35 cellular contexts compared by ENCODE assay signal in genomic region chr16:75806487-75806886, GRCh38.
"Had no signal": no experiment of that assay in that cellular context is flagged by ENCODE, and none has a peak within 500 bp of the region (broad histone marks: within the 10 kb centered on the region; RNA-seq: fewer than 3 reads in every experiment).

No MANE protein-coding gene starts in this region.

- H3K4me3 Mint-ChIP-seq: activated naive CD4-positive, alpha-beta T cell treated with anti-CD3 and anti-CD28 coated beads for 36 hours; activated naive CD4-positive, alpha-beta T cell treated with anti-CD3 and anti-CD28 coated beads, Interleukin-2, amount 10 ng/mL, durations not matched to agents 7 days and 5 days; activated naive CD4-positive, alpha-beta T cell treated with anti-CD3 and anti-CD28 coated beads, Interleukin-2, amount 50 U/mL, for 24 hours; activated naive CD8-positive, alpha-beta T cell; activated naive CD8-positive, alpha-beta T cell treated with anti-CD3 and anti-CD28 coated beads for 36 hours; activated naive CD8-positive, alpha-beta T cell treated with anti-CD3 and anti-CD28 coated beads, Interleukin-2, amount 10 ng/mL, durations not matched to agents 7 days and 5 days; activated naive CD8-positive, alpha-beta T cell treated with anti-CD3 and anti-CD28 coated beads, Interleukin-2, amount 50 U/mL, for 24 hours; activated T-cell treated with anti-CD3 and anti-CD28 coated beads, Interleukin-2, amount 50 U/mL, for 24 hours; activated T-cell treated with anti-CD3 and anti-CD28 coated beads, Interleukin-2, amount 50 U/mL, for 4 hours; activated T-cell treated with anti-CD3 and anti-CD28 coated beads, Interleukin-2, amount 50 U/mL, for 72 hours; activated T-helper 1 cell treated with anti-CD3 and anti-CD28 coated beads, Interleukin-12 subunit alpha, Interleukin-12 subunit beta, Interleukin-2, Interleukin-4 antibody, amounts not matched to agents 30 ng/mL and 10 ng/mL and 1 ng/mL, durations not matched to agents 14 hours and 24 hours and 36 hours; activated T-helper 17 cell treated with anti-CD3 and anti-CD28 coated beads, Interleukin-2, amount 50 U/mL, for 72 hours; brain; central memory CD8-positive, alpha-beta T cell had no signal

- H3K27me3 Mint-ChIP-seq: activated naive CD4-positive, alpha-beta T cell treated with anti-CD3 and anti-CD28 coated beads, Interleukin-2, amount 10 ng/mL, durations not matched to agents 7 days and 5 days; activated naive CD8-positive, alpha-beta T cell treated with anti-CD3 and anti-CD28 coated beads for 36 hours had no signal

- ATAC-seq: activated naive CD4-positive, alpha-beta T cell treated with anti-CD3 and anti-CD28 coated beads, Interleukin-2, amount 50 U/mL, for 72 hours; activated naive CD8-positive, alpha-beta T cell treated with anti-CD3 and anti-CD28 coated beads, Interleukin-2, amount 50 U/mL, for 24 hours; activated T-cell treated with anti-CD3 and anti-CD28 coated beads, Interleukin-2, amount 50 U/mL, for 4 hours; activated T-cell treated with anti-CD3 and anti-CD28 coated beads, Interleukin-2, amount 50 U/mL, for 72 hours; activated T-helper 17 cell treated with anti-CD3 and anti-CD28 coated beads, Interleukin-2, amount 50 U/mL, for 72 hours; body of pancreas had no signal

- H3K4me1 Mint-ChIP-seq: activated naive CD4-positive, alpha-beta T cell treated with anti-CD3 and anti-CD28 coated beads, Interleukin-2, amount 10 ng/mL, durations not matched to agents 7 days and 5 days; activated naive CD4-positive, alpha-beta T cell treated with anti-CD3 and anti-CD28 coated beads, Interleukin-2, amount 50 U/mL, for 24 hours; activated naive CD8-positive, alpha-beta T cell treated with anti-CD3 and anti-CD28 coated beads for 36 hours; activated naive CD8-positive, alpha-beta T cell treated with anti-CD3 and anti-CD28 coated beads, Interleukin-2, amount 10 ng/mL, durations not matched to agents 7 days and 5 days; activated naive CD8-positive, alpha-beta T cell treated with anti-CD3 and anti-CD28 coated beads, Interleukin-2, amount 50 U/mL, for 24 hours; activated T-helper 17 cell treated with anti-CD3 and anti-CD28 coated beads, Interleukin-2, amount 50 U/mL, for 72 hours; central memory CD8-positive, alpha-beta T cell had no signal

- H3K4me1 ChIP-seq: adrenal gland, ascending aorta, body of pancreas had no signal

- H3K36me3 Mint-ChIP-seq: activated naive CD4-positive, alpha-beta T cell treated with anti-CD3 and anti-CD28 coated beads, Interleukin-2, amount 10 ng/mL, durations not matched to agents 7 days and 5 days; activated naive CD4-positive, alpha-beta T cell treated with anti-CD3 and anti-CD28 coated beads, Interleukin-2, amount 50 U/mL, for 24 hours; activated naive CD4-positive, alpha-beta T cell treated with anti-CD3 and anti-CD28 coated beads, Interleukin-2, amount 50 U/mL, for 72 hours; activated naive CD8-positive, alpha-beta T cell; activated naive CD8-positive, alpha-beta T cell treated with anti-CD3 and anti-CD28 coated beads for 36 hours; activated naive CD8-positive, alpha-beta T cell treated with anti-CD3 and anti-CD28 coated beads, Interleukin-2, amount 10 ng/mL, durations not matched to agents 7 days and 5 days; brain had no signal

- H3K9me3 Mint-ChIP-seq: activated naive CD4-positive, alpha-beta T cell treated with anti-CD3 and anti-CD28 coated beads for 36 hours; activated naive CD4-positive, alpha-beta T cell treated with anti-CD3 and anti-CD28 coated beads, Interleukin-2, amount 10 ng/mL, durations not matched to agents 7 days and 5 days; activated naive CD4-positive, alpha-beta T cell treated with anti-CD3 and anti-CD28 coated beads, Interleukin-2, amount 50 U/mL, for 24 hours; activated naive CD4-positive, alpha-beta T cell treated with anti-CD3 and anti-CD28 coated beads, Interleukin-2, amount 50 U/mL, for 72 hours; activated naive CD8-positive, alpha-beta T cell treated with anti-CD3 and anti-CD28 coated beads for 36 hours; activated naive CD8-positive, alpha-beta T cell treated with anti-CD3 and anti-CD28 coated beads, Interleukin-2, amount 10 ng/mL, durations not matched to agents 7 days and 5 days; activated naive CD8-positive, alpha-beta T cell treated with anti-CD3 and anti-CD28 coated beads, Interleukin-2, amount 50 U/mL, for 24 hours; activated T-cell treated with anti-CD3 and anti-CD28 coated beads, Interleukin-2, amount 50 U/mL, for 24 hours; activated T-cell treated with anti-CD3 and anti-CD28 coated beads, Interleukin-2, amount 50 U/mL, for 4 hours; activated T-cell treated with anti-CD3 and anti-CD28 coated beads, Interleukin-2, amount 50 U/mL, for 72 hours; activated T-helper 1 cell treated with anti-CD3 and anti-CD28 coated beads, Interleukin-12 subunit alpha, Interleukin-12 subunit beta, Interleukin-2, Interleukin-4 antibody, amounts not matched to agents 30 ng/mL and 10 ng/mL and 1 ng/mL, durations not matched to agents 14 hours and 24 hours and 36 hours; activated T-helper 17 cell treated with anti-CD3 and anti-CD28 coated beads, Interleukin-2, amount 50 U/mL, for 72 hours; activated T-helper 2 cell treated with anti-CD3 and anti-CD28 coated beads, Interferon-gamma antibody, Interleukin-2, Interleukin-4, amounts not matched to agents 10 μg/mL and 5 μg/mL and 100 μg/mL, durations not matched to agents 14 hours and 24 hours and 36 hours; brain; central memory CD8-positive, alpha-beta T cell had no signal

- H3K9me3 ChIP-seq: adrenal gland, ascending aorta, body of pancreas had no signal

- H3K36me3 ChIP-seq: adrenal gland, ascending aorta, brain microvascular endothelial cell, cardiac muscle cell had no signal

- DNase-seq: activated effector memory CD4-positive, alpha-beta T cell treated with anti-CD3 and anti-CD28 coated beads, Interleukin-2, amount 50 U/mL, for 16 hours; activated effector memory CD4-positive, alpha-beta T cell treated with Interleukin-2 at 50 U/mL for 16 hours; activated gamma-delta T cell; activated gamma-delta T cell treated with Interleukin-2 at 50 U/mL for 16 hours; activated naive CD4-positive, alpha-beta T cell; activated naive CD4-positive, alpha-beta T cell treated with anti-CD3 and anti-CD28 coated beads for 36 hours; activated naive CD4-positive, alpha-beta T cell treated with anti-CD3 and anti-CD28 coated beads, Interleukin-2, amount 10 ng/mL, durations not matched to agents 7 days and 5 days; activated naive CD4-positive, alpha-beta T cell treated with anti-CD3 and anti-CD28 coated beads, Interleukin-2, amount 50 U/mL, for 16 hours; activated naive CD4-positive, alpha-beta T cell treated with Interleukin-2 at 50 U/mL for 16 hours; activated naive CD8-positive, alpha-beta T cell treated with anti-CD3 and anti-CD28 coated beads for 36 hours; activated naive CD8-positive, alpha-beta T cell treated with anti-CD3 and anti-CD28 coated beads, Interleukin-2, amount 10 ng/mL, durations not matched to agents 7 days and 5 days; activated naive CD8-positive, alpha-beta T cell treated with anti-CD3 and anti-CD28 coated beads, Interleukin-2, amount 50 U/mL, for 24 hours; activated T-cell treated with anti-CD3 and anti-CD28 coated beads, Interleukin-2, amount 50 U/mL, for 24 hours; activated T-cell treated with anti-CD3 and anti-CD28 coated beads, Interleukin-2, amount 50 U/mL, for 4 hours; activated T-cell treated with anti-CD3 and anti-CD28 coated beads, Interleukin-2, amount 50 U/mL, for 48 hours; activated T-cell treated with anti-CD3 and anti-CD28 coated beads, Interleukin-2, amount 50 U/mL, for 72 hours; adrenal gland; amniotic stem cell; amygdala; aorta; body of pancreas; brain microvascular endothelial cell; caudate nucleus; central memory CD4-positive, alpha-beta T cell; cerebellar nuclear complex had no signal

- H3K27ac ChIP-seq: adrenal gland, ascending aorta, body of pancreas, brain microvascular endothelial cell, cardiac muscle cell had no signal

- H3K27me3 ChIP-seq: adrenal gland, ascending aorta, body of pancreas, brain microvascular endothelial cell, cardiac muscle cell had no signal

- H3K4me3 ChIP-seq: adrenal gland, ascending aorta, body of pancreas, cardiac muscle cell had no signal

- H3K27ac Mint-ChIP-seq: activated naive CD4-positive, alpha-beta T cell treated with anti-CD3 and anti-CD28 coated beads for 36 hours; activated naive CD4-positive, alpha-beta T cell treated with anti-CD3 and anti-CD28 coated beads, Interleukin-2, amount 10 ng/mL, durations not matched to agents 7 days and 5 days; activated naive CD4-positive, alpha-beta T cell treated with anti-CD3 and anti-CD28 coated beads, Interleukin-2, amount 50 U/mL, for 24 hours; activated naive CD4-positive, alpha-beta T cell treated with anti-CD3 and anti-CD28 coated beads, Interleukin-2, amount 50 U/mL, for 72 hours; activated naive CD8-positive, alpha-beta T cell; activated naive CD8-positive, alpha-beta T cell treated with anti-CD3 and anti-CD28 coated beads for 36 hours; activated naive CD8-positive, alpha-beta T cell treated with anti-CD3 and anti-CD28 coated beads, Interleukin-2, amount 10 ng/mL, durations not matched to agents 7 days and 5 days; activated naive CD8-positive, alpha-beta T cell treated with anti-CD3 and anti-CD28 coated beads, Interleukin-2, amount 50 U/mL, for 24 hours; activated T-cell treated with anti-CD3 and anti-CD28 coated beads, Interleukin-2, amount 50 U/mL, for 24 hours; activated T-cell treated with anti-CD3 and anti-CD28 coated beads, Interleukin-2, amount 50 U/mL, for 72 hours; activated T-helper 1 cell treated with anti-CD3 and anti-CD28 coated beads, Interleukin-12 subunit alpha, Interleukin-12 subunit beta, Interleukin-2, Interleukin-4 antibody, amounts not matched to agents 30 ng/mL and 10 ng/mL and 1 ng/mL, durations not matched to agents 14 hours and 24 hours and 36 hours; activated T-helper 17 cell treated with anti-CD3 and anti-CD28 coated beads, Interleukin-2, amount 50 U/mL, for 72 hours; activated T-helper 2 cell treated with anti-CD3 and anti-CD28 coated beads, Interferon-gamma antibody, Interleukin-2, Interleukin-4, amounts not matched to agents 10 μg/mL and 5 μg/mL and 100 μg/mL, durations not matched to agents 14 hours and 24 hours and 36 hours; brain had no signal
